Comparison of ENCODE assay signal across 1 cellular context in the genomic region with DNA sequence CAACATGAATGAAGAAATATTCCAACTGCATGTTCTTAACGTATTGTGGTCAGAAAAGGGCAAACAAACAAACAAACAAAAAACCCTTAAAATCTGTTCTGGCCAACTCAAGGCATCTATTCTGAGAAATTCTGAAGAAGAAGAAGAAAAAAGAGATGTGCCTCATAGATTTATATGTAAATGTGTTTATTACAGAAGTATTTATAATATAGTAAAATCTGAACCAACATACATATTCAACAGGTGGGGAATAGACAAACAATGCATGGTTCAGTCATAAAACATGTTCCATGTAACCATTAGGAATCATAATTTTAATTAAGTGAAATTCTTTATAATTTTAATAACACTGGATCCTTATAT.
A peak's percentile ranks its signal among the peaks of the same experiment; 100 is the strongest.
TF ChIP-seq lines count a peak whose summit lies in the region.

No MANE protein-coding gene starts in this region.

TF ChIP-seq in GM12878, 131 proteins besides CTCF, POLR2A, EP300 and RAD21:
- TF ChIP-seq WRNIP1 (IDR thresholded peaks at IDR 0.05; ENCODE audit: borderline replicate concordance, low read depth, low read length) (no peak), ZSCAN29 (IDR thresholded peaks at IDR 0.05) (no peak), SMARCA5 (IDR thresholded peaks at IDR 0.05) (no peak), KAT2A (conservative IDR thresholded peaks at IDR 0.05; ENCODE audit: control insufficient read depth, low read depth, low read length) (no peak), EZH2 (IDR thresholded peaks at IDR 0.05; ENCODE audit: borderline replicate concordance, control insufficient read depth, low read depth, low read length) (no peak), TARDBP (IDR thresholded peaks at IDR 0.05; ENCODE audit: borderline replicate concordance) (no peak), IKZF2 (IDR thresholded peaks at IDR 0.05) (peak in 1 of 2 experiments; percentile 8; a peak in 1 of 4 replicates)
